In genomic region chr6:30489081-30490030, GRCh38 we compare ENCODE assay signal across 8 cellular contexts. TPM values are rescaled to one million over a fixed set of nuclear protein-coding genes. Genes with fewer than 3 reads are reported as not detected.
DNase-seq lines count a peak whose midpoint lies in the region; ATAC-seq and TF ChIP-seq lines count a peak whose summit lies in the region.

TSS of gene HLA-E (plus strand) at chr6:30489509. CDS start at chr6:30489532, 23 bp downstream.

- peaks cover 4 to 34% of the 10 kb centered on the region in 2 donors for H3K36me3 ChIP-seq in lung (ENCODE audit: control insufficient read depth in 2 of 2, insufficient read depth in 2 of 2, low read length in 2 of 2)

- H3K27me3 ChIP-seq in lung (ENCODE audit: control insufficient read depth, insufficient read depth), result no peaks in the 10 kb centered on the region

- DNase-seq in C1 segment of cervical spinal cord (lab: John Stamatoyannopoulos, UW) (peak; percentile 29 to 93 (median 74)), NCI-H82 (lab: John Stamatoyannopoulos, UW) (peak; percentile 98), lung (ENCODE audit: low spot score) (peak; percentile 97)
- DNase-seq in activated CD8-positive, alpha-beta memory T cell treated with anti-CD3 and anti-CD28 coated beads for 1 hour (ENCODE audit: extremely low read depth in 1 of 2, low read depth in 1 of 2), result peak; percentile 71 to 82
- peak; percentile 79 for DNase-seq in effector CD8-positive, alpha-beta T cell (lab: John Stamatoyannopoulos, UW)
- peak; percentile 72 to 89 (median 81) for DNase-seq in stimulated activated CD4-positive, alpha-beta T cell treated with anti-CD3 and anti-CD28 coated beads, TNF-alpha, amount 100 ng/mL, for 4 hours (ENCODE audit: low read depth in 3 of 3)

- H3K27ac ChIP-seq in lung (ENCODE audit: low read depth in 1 of 2, low read length in 1 of 2), result peak within 1 kb of the TSS; percentile 94 to 99

- peak within 1 kb of the TSS; percentile 98 for H3K4me3 ChIP-seq in lung

- H3K4me1 ChIP-seq in lung (ENCODE audit: control insufficient read depth in 2 of 2, insufficient read depth in 2 of 2, low read length in 2 of 2), result peaks cover 0 to 15% of the 10 kb centered on the region in 2 donors

- H3K9me3 ChIP-seq in lung (ENCODE audit: control insufficient read depth in 2 of 2, insufficient read depth in 1 of 2, low read length in 1 of 2), result peaks cover 0 to 3% of the 10 kb centered on the region in 2 donors

- peak; percentile 80 for ATAC-seq in GM19328 (IDR thresholded peaks at IDR 0.05; ENCODE audit: unreplicated experiment)
- peak; percentile 86 for ATAC-seq in HG03521 (IDR thresholded peaks at IDR 0.05; ENCODE audit: unreplicated experiment)
- peak; percentile 90 for ATAC-seq in lung (ENCODE audit: insufficient read depth, low FRiP score)

- no peak for TF ChIP-seq CTCF in lung (IDR thresholded peaks at IDR 0.05; ENCODE audit: control extremely low read depth, extremely low read depth)

- 5% methylated on average over 60 to 69 of the region's 69 CpGs for WGBS in lung, 2 donors

RNA-seq across cellular contexts. Expression of gene HLA-E, which starts in this region (rescaled TPM):
- 100 to 1,000 TPM; 502 to 611 TPM for total RNA-seq in lung
- 1,000 to 10,000 TPM in 1 of 2 donors, 100 to 1,000 TPM in 1; 618 to 1,209 TPM for polyA plus RNA-seq in lung

Comparison
In these comparisons a context has a peak if more than half of its experiments do, and no peak if none do; other contexts are left out.
1. Peak in every context shown above with its lines: DNase-seq, ATAC-seq, H3K4me3 ChIP-seq and H3K27ac ChIP-seq.